Comparison of ENCODE assay signal across 25 cellular contexts in genomic region chr20:61710108-61710507, GRCh38.
DNase-seq lines count a peak whose midpoint lies in the region; ATAC-seq, FAIRE-seq and TF ChIP-seq lines count a peak whose summit lies in the region.
"Had no signal": no experiment of that assay in that cellular context is flagged by ENCODE, and none has a peak within 500 bp of the region (broad histone marks: within the 10 kb centered on the region; RNA-seq: fewer than 3 reads in every experiment).

No MANE protein-coding gene starts in this region.

- H2BK120ac ChIP-seq in H1 (replicated peaks; ENCODE audit: low read depth, low read length), result no peak overlapping the region

- H2BK15ac ChIP-seq in H1 (ENCODE audit: low read length), result no peak overlapping the region

- H4K8ac ChIP-seq in H1 (ENCODE audit: extremely low read depth, insufficient read depth, low read length), result peak overlapping the region; percentile 38; the same call in 1 of the 2 replicates

- no peak for DNase-seq in HepG2 (ENCODE audit: low spot score)
- DNase-seq in right lobe of liver, result no peak
- no peak for DNase-seq in H1 (ENCODE audit: low read depth in 1 of 2, low spot score in 2 of 2)
- DNase-seq in NCI-H526 treated with DMSO at 0.1 percent for 48 hours (lab: John Stamatoyannopoulos, UW), result no peak
- DNase-seq: 8988T; ACHN; BE2C; C1 segment of cervical spinal cord; CD4-positive, alpha-beta memory T cell; CD4-positive, CD25-positive, alpha-beta regulatory T cell; CD8-positive, alpha-beta memory T cell; COR-L47; DMS 273 treated with DMSO at 0.1 percent for 48 hours; DMS153; DMS53; DMS79; DND-41; EL; GDM1 had no signal

- TF ChIP-seq EP300 in HepG2 (IDR thresholded peaks at IDR 0.05; ENCODE audit: low read depth in 2 of 2, low read length in 2 of 2) (no peak), HepG2 (CRISPR knock-in tag; IDR thresholded peaks at IDR 0.05; ENCODE audit: borderline replicate concordance) (no peak), H1 (IDR thresholded peaks at IDR 0.05; ENCODE audit: borderline replicate concordance in 1 of 2, low read depth in 2 of 2, low read length in 2 of 2) (no peak)

- H3K27ac ChIP-seq in HepG2 (ENCODE audit: extremely low read length, insufficient read depth, low read length) (no peak overlapping the region), right lobe of liver (no peak overlapping the region), H1 (ENCODE audit: low read depth, low read length) (no peak overlapping the region)
- H3K27ac ChIP-seq: BLaER1 had no signal

- in situ Hi-C loops in HepG2 (cut with HindIII; ENCODE audit: extremely low pct_ligation_motif_present, low pct_unique_long_range_greater_than_20kb), result no loop called here

- H3K79me2 ChIP-seq in HepG2 (ENCODE audit: insufficient read depth, low read length) (no peaks in the 10 kb centered on the region), H1 (ENCODE audit: control insufficient read depth in 1 of 2, insufficient read depth in 2 of 2, low read length in 2 of 2) (no peaks in the 10 kb centered on the region)

- H3K9me3 ChIP-seq in HepG2 (ENCODE audit: low read length) (peaks cover 2% of the 10 kb centered on the region; the same call in 1 of the 2 replicates), right lobe of liver (no peaks in the 10 kb centered on the region), H1 (ENCODE audit: insufficient read depth in 2 of 2, low read depth in 1 of 2, low read length in 1 of 2) (peaks cover 0 to 4% of the 10 kb centered on the region in 2 experiments; a peak in 1 of 4 replicates)
- H3K9me3 ChIP-seq: BE2C, BLaER1 had no signal

- H3K18ac ChIP-seq in H1 (ENCODE audit: extremely low read depth, low read length), result no peak overlapping the region

- no peak for TF ChIP-seq CTCF in HepG2 (CRISPR knock-in tag; IDR thresholded peaks at IDR 0.05)
- no peak for TF ChIP-seq CTCF in right lobe of liver (IDR thresholded peaks at IDR 0.05)
- TF ChIP-seq CTCF in H1 (IDR thresholded peaks at IDR 0.05; ENCODE audit: control extremely low read depth in 1 of 3, insufficient read depth in 1 of 3, low read depth in 1 of 3, low read length in 3 of 3), result no peak

- H2AFZ ChIP-seq in HepG2 (ENCODE audit: low read length) (no peak overlapping the region), H1 (ENCODE audit: low read length) (no peak overlapping the region)

- 25% methylated on average over 7 of the region's 8 CpGs for WGBS in HepG2 (ENCODE audit: low lambda C conversion rate)
- WGBS in right lobe of liver (ENCODE audit: insufficient coverage, low coverage, low lambda C conversion rate, missing lambda C conversion rate), result 56% methylated on average over 2 of the region's 8 CpGs
- 90% methylated on average over 8 of the region's 8 CpGs; no CpG with 5 or more reads in 1 of the 2 experiments for WGBS in H1 (ENCODE audit: extremely low coverage in 1 of 2, insufficient coverage in 1 of 2, insufficient read length in 1 of 2, insufficient replicate concordance in 2 of 2, low coverage in 1 of 2, low lambda C conversion rate in 2 of 2, missing lambda C conversion rate in 1 of 2), 2 experiments

- no peaks in the 10 kb centered on the region for H3K4me1 ChIP-seq in HepG2 (ENCODE audit: insufficient read depth, low read length)
- H3K4me1 ChIP-seq in right lobe of liver, result no peaks in the 10 kb centered on the region
- H3K4me1 ChIP-seq in H1 (replicated peaks in 1 of 4; ENCODE audit: control insufficient read depth in 3 of 4, insufficient read depth in 4 of 4, low read length in 3 of 4), result no peaks in the 10 kb centered on the region
- H3K4me1 ChIP-seq: BE2C had no signal

- H3K14ac ChIP-seq in H1 (ENCODE audit: insufficient read length), result no peak overlapping the region

- H3K4me2 ChIP-seq in HepG2 (ENCODE audit: low read depth, low read length), result no peak overlapping the region
- no peak overlapping the region for H3K4me2 ChIP-seq in H1 (ENCODE audit: insufficient read depth in 1 of 2, low read depth in 2 of 2, low read length in 2 of 2)
- H3K4me2 ChIP-seq: BLaER1 had no signal

- H3K23me2 ChIP-seq in H1 (ENCODE audit: low read depth, low read length), result no peaks in the 10 kb centered on the region

- no peak overlapping the region for H4K91ac ChIP-seq in H1 (replicated peaks; ENCODE audit: insufficient read length, low read length)

- H3K23ac ChIP-seq in H1 (ENCODE audit: insufficient read length), result no peak overlapping the region

- no peak overlapping the region for H2AK5ac ChIP-seq in H1 (ENCODE audit: low read depth, low read length)

- POLR2A ChIA-PET in HepG2 (lab: Yijun Ruan, JAX) (no interaction called here), H1 (lab: Charles Lee; ENCODE audit: partially characterized antibody) (interaction anchor here (1.3 kb wide), 1 partner anchor 10 kb away, joined by 3 read pairs; no protein-coding TSS in a partner anchor)

- H3K9ac ChIP-seq in HepG2 (ENCODE audit: insufficient read depth, low read depth, low read length), result no peak overlapping the region
- no peak overlapping the region for H3K9ac ChIP-seq in H1 (replicated peaks in 1 of 4; ENCODE audit: extremely low read depth in 1 of 4, low read depth in 3 of 4, low read length in 3 of 4)
- H3K9ac ChIP-seq: BLaER1 had no signal

- H2BK20ac ChIP-seq in H1 (ENCODE audit: low read length), result no peak overlapping the region

- CTCF ChIA-PET in HepG2 (lab: Yijun Ruan, JAX; ENCODE audit: low intra/inter-chr PET ratio, low total read pairs), result no interaction called here
- CTCF ChIA-PET in H1 (lab: Charles Lee; ENCODE audit: partially characterized antibody), result interaction anchor here (1.5 to 1.6 kb wide), 2 partner anchors 150 to 151 kb away, joined by 3 to 4 read pairs; no protein-coding TSS in a partner anchor

- no peak overlapping the region for H3K4ac ChIP-seq in H1 (replicated peaks; ENCODE audit: insufficient read length, low read depth, low read length)

- BruUV-seq in HepG2 (replicated peaks; lab: Mats Ljungman, UMichigan), result no TSS peak

- no peak overlapping the region for H4K5ac ChIP-seq in H1 (ENCODE audit: insufficient read length, low read depth, low read length)

- no peaks in the 10 kb centered on the region for H3K36me3 ChIP-seq in HepG2 (replicated peaks in 1 of 2; ENCODE audit: control insufficient read depth in 1 of 2, insufficient read depth in 2 of 2, low read length in 2 of 2)
- H3K36me3 ChIP-seq in right lobe of liver, result no peaks in the 10 kb centered on the region
- no peaks in the 10 kb centered on the region for H3K36me3 ChIP-seq in H1 (ENCODE audit: control insufficient read depth in 2 of 4, insufficient read depth in 4 of 4, low read length in 3 of 4)
- H3K36me3 ChIP-seq: BE2C, BLaER1 had no signal

- FAIRE-seq in HepG2 (lab: Jason Lieb, UNC), result no peak
- FAIRE-seq in H1 (lab: Jason Lieb, UNC), result no peak
- FAIRE-seq: A204.1, GM12878, GM12892, GM18507 had no signal

- no peak overlapping the region for H2BK5ac ChIP-seq in H1 (ENCODE audit: low read depth, low read length)

- H3K79me1 ChIP-seq in H1 (ENCODE audit: low read depth, low read length), result no peaks in the 10 kb centered on the region

- H2BK12ac ChIP-seq in H1 (ENCODE audit: low read depth, low read length), result no peak overlapping the region

- no peak for TF ChIP-seq POLR2A in HepG2 (IDR thresholded peaks at IDR 0.05; ENCODE audit: insufficient read depth in 1 of 2, low read depth in 2 of 2, low read length in 2 of 2)
- TF ChIP-seq POLR2A in right lobe of liver (IDR thresholded peaks at IDR 0.05), result no peak
- no peak for TF ChIP-seq POLR2A in H1 (IDR thresholded peaks at IDR 0.05; ENCODE audit: control extremely low read depth in 1 of 2, low read depth in 2 of 2, low read length in 2 of 2)

- H4K20me1 ChIP-seq in HepG2 (ENCODE audit: insufficient read depth, low read length) (no peaks in the 10 kb centered on the region), H1 (replicated peaks in 1 of 2; ENCODE audit: control insufficient read depth in 1 of 2, insufficient read depth in 2 of 2, low read length in 2 of 2) (no peaks in the 10 kb centered on the region)
- H4K20me1 ChIP-seq: BLaER1 had no signal

- intact Hi-C loops in HepG2 (cut with micrococcal nuclease; ENCODE audit: unreplicated experiment), result no loop called here
- intact Hi-C loops in right lobe of liver (cut with DNase I), result no loop called here

- TF ChIP-seq RAD21 in HepG2 (CRISPR knock-in tag; IDR thresholded peaks at IDR 0.05), result no peak
- TF ChIP-seq RAD21 in H1 (IDR thresholded peaks at IDR 0.05 in 1 of 2, conservative IDR thresholded peaks at IDR 0.05 in 1 of 2; ENCODE audit: low read depth in 2 of 2, low read length in 2 of 2), result no peak

- H3K27me3 ChIP-seq in HepG2 (ENCODE audit: control insufficient read depth in 1 of 2, insufficient read depth in 2 of 2, low read length in 2 of 2) (peaks cover 16 to 39% of the 10 kb centered on the region in 2 experiments), right lobe of liver (no peaks in the 10 kb centered on the region), H1 (replicated peaks in 1 of 4; ENCODE audit: control insufficient read depth in 3 of 4, extremely low read depth in 1 of 4, insufficient read depth in 3 of 4, low read length in 3 of 4) (peaks cover 0 to 8% (median 2%) of the 10 kb centered on the region in 4 experiments; a peak in 4 of 7 replicates)
- H3K27me3 ChIP-seq: BE2C, BLaER1 had no signal

- ATAC-seq in HepG2 (no peak), right lobe of liver (no peak), HG02759 (IDR thresholded peaks at IDR 0.05; ENCODE audit: unreplicated experiment) (no peak)
- ATAC-seq: GM12878 had no signal

- no peak overlapping the region for H3K4me3 ChIP-seq in HepG2 (replicated peaks in 1 of 3; ENCODE audit: insufficient read depth in 1 of 3, low read depth in 2 of 3, low read length in 3 of 3)
- H3K4me3 ChIP-seq in right lobe of liver, result no peak overlapping the region
- no peak overlapping the region for H3K4me3 ChIP-seq in H1 (ENCODE audit: extremely low read depth in 1 of 4, insufficient read depth in 2 of 4, low read depth in 3 of 4, low read length in 4 of 4)
- H3K4me3 ChIP-seq: BLaER1, GM12878 had no signal

- H3K56ac ChIP-seq in H1 (replicated peaks; ENCODE audit: insufficient read length, low read depth, low read length), result no peak overlapping the region

TF ChIP-seq in HepG2, 621 proteins besides CTCF, POLR2A, EP300 and RAD21:
- TF ChIP-seq ZNF768 (CRISPR knock-in tag; IDR thresholded peaks at IDR 0.05) (peak; percentile 62; the same call in 1 of the 2 replicates), HHEX (CRISPR knock-in tag; IDR thresholded peaks at IDR 0.05) (no peak)

TF ChIP-seq in H1, 55 proteins besides CTCF, POLR2A, EP300 and RAD21:
- no peak for TF ChIP-seq HDAC6 (IDR thresholded peaks at IDR 0.05; ENCODE audit: low read depth, low read length)
- TF ChIP-seq FOSL1 (IDR thresholded peaks at IDR 0.05; ENCODE audit: insufficient read depth, low read depth, low read length), result no peak
- no peak for TF ChIP-seq MAX (IDR thresholded peaks at IDR 0.05)
- TF ChIP-seq BCL11A (IDR thresholded peaks at IDR 0.05; ENCODE audit: low read depth in 2 of 2, low read length in 2 of 2), result no peak
TF ChIP-seq in H1: peak in this region for 0.
